ENCODE assay signal across 8 cellular contexts in the genomic region with DNA sequence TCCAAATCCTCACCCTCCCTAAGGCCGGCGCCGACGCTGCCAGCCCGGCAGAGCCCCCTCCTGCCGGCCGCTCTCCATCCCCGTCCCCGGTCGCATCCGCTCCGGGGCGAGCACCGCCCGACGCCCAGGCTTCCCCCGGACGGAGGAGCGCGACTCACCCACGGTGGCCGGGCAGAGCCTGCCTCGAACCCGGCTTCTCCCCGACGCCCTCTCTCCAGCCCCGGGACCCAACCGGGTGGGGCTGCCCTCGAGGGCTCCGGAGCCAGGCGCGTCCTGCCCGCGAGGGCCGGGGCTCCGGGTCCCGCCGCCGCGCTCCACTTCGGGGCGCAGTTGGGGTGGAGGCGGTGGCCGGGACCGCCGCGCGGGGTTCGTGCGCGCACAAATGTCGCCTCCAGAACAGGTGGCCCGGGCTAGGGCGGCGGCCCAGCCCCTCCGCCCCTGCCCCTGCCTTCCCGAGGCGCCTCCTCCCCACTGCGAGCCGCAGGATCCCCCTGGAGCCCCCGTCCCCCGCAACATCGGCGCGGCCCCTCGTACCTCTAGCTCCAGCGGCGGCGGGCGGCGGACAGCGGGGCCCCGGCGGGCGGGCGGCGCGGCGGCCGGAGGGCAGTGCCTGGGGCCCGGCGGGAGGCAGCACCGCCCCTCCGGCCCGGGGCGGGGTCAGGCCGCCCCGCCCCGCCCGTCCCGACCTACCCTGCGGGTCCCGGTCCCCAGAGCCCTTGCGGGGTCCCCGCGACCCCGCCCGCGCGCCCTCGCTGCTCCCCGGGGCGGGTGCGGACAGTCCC. TPM values are rescaled to one million over a fixed set of nuclear protein-coding genes. Genes with fewer than 3 reads are reported as not detected.
DNase-seq lines count a peak whose midpoint lies in the region; TF ChIP-seq lines count a peak whose summit lies in the region.

A gene with protein sequence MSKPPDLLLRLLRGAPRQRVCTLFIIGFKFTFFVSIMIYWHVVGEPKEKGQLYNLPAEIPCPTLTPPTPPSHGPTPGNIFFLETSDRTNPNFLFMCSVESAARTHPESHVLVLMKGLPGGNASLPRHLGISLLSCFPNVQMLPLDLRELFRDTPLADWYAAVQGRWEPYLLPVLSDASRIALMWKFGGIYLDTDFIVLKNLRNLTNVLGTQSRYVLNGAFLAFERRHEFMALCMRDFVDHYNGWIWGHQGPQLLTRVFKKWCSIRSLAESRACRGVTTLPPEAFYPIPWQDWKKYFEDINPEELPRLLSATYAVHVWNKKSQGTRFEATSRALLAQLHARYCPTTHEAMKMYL (minus strand): TSS at position 608 of the 782 bp plus-strand sequence. CDS start 26,919 bp downstream, outside the sequence.

- H3K27me3 Mint-ChIP-seq in chondrocyte (ENCODE audit: low read depth), result no peaks in the 10 kb centered on the region

- WGBS in liver, result 2% methylated on average over 103 of the region's 104 CpGs
- 0% methylated on average over 43 of the region's 104 CpGs; no CpG with 5 or more reads in 1 of the 2 donors for WGBS in testis, 2 donors

- H3K4me1 Mint-ChIP-seq in chondrocyte (ENCODE audit: low read depth), result peaks cover 48% of the 10 kb centered on the region

- peaks cover 2% of the 10 kb centered on the region for H3K36me3 Mint-ChIP-seq in chondrocyte (ENCODE audit: low read depth)

- intact Hi-C loops in testis (cut with DNase I; ENCODE audit: low total_unique reads), result no loop called here

- H3K4me3 Mint-ChIP-seq in chondrocyte (ENCODE audit: unreplicated experiment), result peak within 1 kb of the TSS; percentile 80

- H3K4me1 ChIP-seq in liver (ENCODE audit: control insufficient read depth in 4 of 4, insufficient read depth in 4 of 4, low read length in 3 of 4) (peaks cover 5 to 16% (median 12%) of the 10 kb centered on the region in 4 donors), testis (peaks cover 18% of the 10 kb centered on the region)

- no peak within 1 kb of the TSS for H3K27ac ChIP-seq in liver (ENCODE audit: low read depth in 1 of 2, low read length in 2 of 2)
- peak within 1 kb of the TSS; percentile 67 to 78 for H3K27ac ChIP-seq in testis

- H3K9me3 ChIP-seq in liver (ENCODE audit: control insufficient read depth in 4 of 4, low read length in 3 of 4) (no peaks in the 10 kb centered on the region), testis (no peaks in the 10 kb centered on the region)

- H3K36me3 ChIP-seq in liver (ENCODE audit: control insufficient read depth in 4 of 4, insufficient read depth in 3 of 4, low read depth in 1 of 4, low read length in 3 of 4) (no peaks in the 10 kb centered on the region), testis (ENCODE audit: low read depth, missing control alignments) (no peaks in the 10 kb centered on the region)

- H3K9ac ChIP-seq in liver (ENCODE audit: low read depth in 1 of 2, low read length in 2 of 2), result no peak within 1 kb of the TSS

- H3K27ac Mint-ChIP-seq in chondrocyte (ENCODE audit: unreplicated experiment), result peak within 1 kb of the TSS; percentile 65

- no peak for TF ChIP-seq RAD21 in Ishikawa (IDR thresholded peaks at IDR 0.05; ENCODE audit: low read depth)
- TF ChIP-seq RAD21 in liver (IDR thresholded peaks at IDR 0.05), result no peak

- H3K4me3 ChIP-seq in liver (ENCODE audit: low read depth in 1 of 3, low read length in 3 of 3), result peak within 1 kb of the TSS in 2 of 3 donors; percentile 46 to 61
- peak within 1 kb of the TSS; percentile 69 to 77 for H3K4me3 ChIP-seq in testis

- peak; percentile 25 for TF ChIP-seq CTCF in chondrocyte (IDR thresholded peaks at IDR 0.05)
- TF ChIP-seq CTCF in liver (IDR thresholded peaks at IDR 0.05; ENCODE audit: low read depth, low read length, missing input control), result no peak
- TF ChIP-seq CTCF in testis (IDR thresholded peaks at IDR 0.05), result no peak

- DNase-seq in EH (ENCODE audit: low read depth), result peak; percentile 31
- no peak for DNase-seq in chondrocyte (ENCODE audit: low spot score)
- no peak for DNase-seq in testis
- DNase-seq in NCI-H345 (lab: John Stamatoyannopoulos, UW), result no peak
- no peak for DNase-seq in DMS79 (lab: John Stamatoyannopoulos, UW)
- DNase-seq in SK-N-DZ (ENCODE audit: low spot score), result no peak

- no peaks in the 10 kb centered on the region for H3K9me3 Mint-ChIP-seq in chondrocyte (ENCODE audit: low read depth)

- TF ChIP-seq EP300 in Ishikawa (IDR thresholded peaks at IDR 0.05; ENCODE audit: borderline replicate concordance), result no peak

- TF ChIP-seq POLR2A in testis (IDR thresholded peaks at IDR 0.05), result no peak

- H3K27me3 ChIP-seq in liver (ENCODE audit: control insufficient read depth in 4 of 4, insufficient read depth in 4 of 4, low read length in 3 of 4) (peaks cover 0 to 2% (median 0%) of the 10 kb centered on the region in 4 donors), testis (no peaks in the 10 kb centered on the region)

TF ChIP-seq in Ishikawa, 13 proteins besides CTCF, POLR2A, EP300 and RAD21:
- TF ChIP-seq YY1 (IDR thresholded peaks at IDR 0.05; ENCODE audit: low read depth) (no peak), TAF1 (IDR thresholded peaks at IDR 0.05; ENCODE audit: low read depth) (no peak), ZBTB7A (IDR thresholded peaks at IDR 0.05; ENCODE audit: low read depth) (peak; percentile 80), TEAD4 (IDR thresholded peaks at IDR 0.05) (no peak)
- TF ChIP-seq, protein P1, sequence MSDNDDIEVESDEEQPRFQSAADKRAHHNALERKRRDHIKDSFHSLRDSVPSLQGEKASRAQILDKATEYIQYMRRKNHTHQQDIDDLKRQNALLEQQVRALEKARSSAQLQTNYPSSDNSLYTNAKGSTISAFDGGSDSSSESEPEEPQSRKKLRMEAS (IDR thresholded peaks at IDR 0.05), result no peak

TF ChIP-seq in liver, 16 proteins besides CTCF, POLR2A, EP300 and RAD21:
- TF ChIP-seq, protein P2, sequence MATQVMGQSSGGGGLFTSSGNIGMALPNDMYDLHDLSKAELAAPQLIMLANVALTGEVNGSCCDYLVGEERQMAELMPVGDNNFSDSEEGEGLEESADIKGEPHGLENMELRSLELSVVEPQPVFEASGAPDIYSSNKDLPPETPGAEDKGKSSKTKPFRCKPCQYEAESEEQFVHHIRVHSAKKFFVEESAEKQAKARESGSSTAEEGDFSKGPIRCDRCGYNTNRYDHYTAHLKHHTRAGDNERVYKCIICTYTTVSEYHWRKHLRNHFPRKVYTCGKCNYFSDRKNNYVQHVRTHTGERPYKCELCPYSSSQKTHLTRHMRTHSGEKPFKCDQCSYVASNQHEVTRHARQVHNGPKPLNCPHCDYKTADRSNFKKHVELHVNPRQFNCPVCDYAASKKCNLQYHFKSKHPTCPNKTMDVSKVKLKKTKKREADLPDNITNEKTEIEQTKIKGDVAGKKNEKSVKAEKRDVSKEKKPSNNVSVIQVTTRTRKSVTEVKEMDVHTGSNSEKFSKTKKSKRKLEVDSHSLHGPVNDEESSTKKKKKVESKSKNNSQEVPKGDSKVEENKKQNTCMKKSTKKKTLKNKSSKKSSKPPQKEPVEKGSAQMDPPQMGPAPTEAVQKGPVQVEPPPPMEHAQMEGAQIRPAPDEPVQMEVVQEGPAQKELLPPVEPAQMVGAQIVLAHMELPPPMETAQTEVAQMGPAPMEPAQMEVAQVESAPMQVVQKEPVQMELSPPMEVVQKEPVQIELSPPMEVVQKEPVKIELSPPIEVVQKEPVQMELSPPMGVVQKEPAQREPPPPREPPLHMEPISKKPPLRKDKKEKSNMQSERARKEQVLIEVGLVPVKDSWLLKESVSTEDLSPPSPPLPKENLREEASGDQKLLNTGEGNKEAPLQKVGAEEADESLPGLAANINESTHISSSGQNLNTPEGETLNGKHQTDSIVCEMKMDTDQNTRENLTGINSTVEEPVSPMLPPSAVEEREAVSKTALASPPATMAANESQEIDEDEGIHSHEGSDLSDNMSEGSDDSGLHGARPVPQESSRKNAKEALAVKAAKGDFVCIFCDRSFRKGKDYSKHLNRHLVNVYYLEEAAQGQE (IDR thresholded peaks at IDR 0.05), result no peak
- TF ChIP-seq, protein P1 (IDR thresholded peaks at IDR 0.05), result no peak
- TF ChIP-seq EGR1 (IDR thresholded peaks at IDR 0.05; ENCODE audit: low read depth in 2 of 2), result no peak
- no peak for TF ChIP-seq YY1 (IDR thresholded peaks at IDR 0.05)

RNA-seq across cellular contexts. Expression of the gene that starts here (rescaled TPM):
- total RNA-seq in chondrocyte (5.2 to 23.8 TPM (median 22.0 TPM) in 3 replicates), liver (1 to 10 TPM; 2.3 to 8.2 TPM), testis (10 to 100 TPM; 15.7 to 17.3 TPM)
- polyA plus RNA-seq in liver (1 to 10 TPM; 1.6 to 1.8 TPM), testis (ENCODE audit: insufficient read depth, low read depth, low replicate concordance) (13.5 TPM)
- polyA plus RNA-seq in SK-N-DZ (2014; cell fraction: cytosol; rRNA removed), result 0.44 TPM in 1 of 2 replicates, not detected in the other
- polyA plus RNA-seq in SK-N-DZ (2014; cell fraction: nucleus; rRNA removed), result not detected in 2 replicates

Comparison
In these comparisons a context has a peak if more than half of its experiments do, and no peak if none do; other contexts are left out.
1. H3K27ac ChIP-seq: peak in testis (2 of 2); none in liver (0 of 2).